In the genomic region with DNA sequence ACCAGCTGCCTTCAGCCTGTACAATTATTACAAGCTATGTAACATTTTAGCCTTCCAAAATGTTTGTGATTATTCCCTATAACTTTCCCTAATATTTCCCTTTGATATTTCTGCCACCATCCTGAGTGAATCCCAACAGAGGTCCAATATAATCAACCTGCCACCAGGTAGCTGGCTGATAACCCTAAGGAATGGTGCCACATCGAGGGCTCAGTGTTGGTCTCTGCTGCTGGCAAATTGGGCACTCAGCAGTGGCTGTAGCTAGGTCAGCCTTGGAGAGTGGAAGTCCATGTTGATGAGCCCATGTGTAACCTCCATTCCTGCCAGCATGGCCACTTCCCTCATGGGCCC, we compare ENCODE assay signal across 15 cellular contexts.
"Had no signal": no experiment of that assay in that cellular context is flagged by ENCODE, and none has a peak within 500 bp of the region (broad histone marks: within the 10 kb centered on the region; RNA-seq: fewer than 3 reads in every experiment).

No MANE protein-coding gene starts in this region.

- H3K27ac ChIP-seq: HL-60 had no signal

- DNase-seq: KBM-7, MV-4-11, NCI-H1048, NCI-H1436 treated with DMSO at 0.1 percent for 48 hours, NCI-H1694, NCI-H187 treated with DMSO at 0.1 percent for 48 hours, NCI-H2029 treated with DMSO at 0.1 percent for 48 hours, NCI-H2171, NCI-H226, NCI-H446, NCI-H510A, Right ventricle myocardium superior, RPMI8226 had no signal

- ATAC-seq: SK-N-SH treated with all-trans-retinoic acid at 6 μM for 48 hours had no signal
